In genomic region chr10:129332476-129332875, GRCh38 we compare ENCODE assay signal across 10 cellular contexts.
DNase-seq lines count a peak whose midpoint lies in the region; ATAC-seq and TF ChIP-seq lines count a peak whose summit lies in the region.
"Had no signal": no experiment of that assay in that cellular context is flagged by ENCODE, and none has a peak within 500 bp of the region (broad histone marks: within the 10 kb centered on the region; RNA-seq: fewer than 3 reads in every experiment).

No MANE protein-coding gene starts in this region.

- CTCF ChIA-PET in A673 (lab: Charles Lee), result interaction anchor here (1.2 to 1.6 kb wide), 5 partner anchors 10 to 301 kb away, joined by 3 to 8 read pairs (median 4); no protein-coding TSS in a partner anchor

- H3K4me3 ChIP-seq in A673 (ENCODE audit: low read depth, low read length, poor library complexity, severe bottlenecking) (no peak overlapping the region), GM12864 (ENCODE audit: low read depth, low read length) (no peak overlapping the region), hepatocyte (no peak overlapping the region), stomach (no peak overlapping the region)

- H3K9me2 ChIP-seq in hepatocyte (replicated peaks; ENCODE audit: insufficient read depth), result no peaks in the 10 kb centered on the region

- TF ChIP-seq POLR2A in stomach (IDR thresholded peaks at IDR 0.05), result no peak

- no peaks in the 10 kb centered on the region for H4K20me1 ChIP-seq in hepatocyte (ENCODE audit: insufficient read depth, poor library complexity, severe bottlenecking)

- no peak for ATAC-seq in HG03108 (IDR thresholded peaks at IDR 0.05; ENCODE audit: unreplicated experiment)
- ATAC-seq in GM19324 (IDR thresholded peaks at IDR 0.05; ENCODE audit: low FRiP score, unreplicated experiment), result no peak

- TF ChIP-seq CTCF in A673 (conservative IDR thresholded peaks at IDR 0.05; ENCODE audit: low read depth, low read length) (peak; percentile 96), GM12864 (IDR thresholded peaks at IDR 0.05; ENCODE audit: low read depth, low read length, missing control alignments) (peak; percentile 55), hepatocyte (IDR thresholded peaks at IDR 0.05; ENCODE audit: poor library complexity) (peak; percentile 45), stomach (IDR thresholded peaks at IDR 0.05) (peak in 1 of 7 experiments; percentile 21)

- BruUV-seq in A673 (replicated peaks; lab: Mats Ljungman, UMichigan), result no TSS peak

- POLR2A ChIA-PET in A673 (lab: Charles Lee; ENCODE audit: low non-redundant PET), result no interaction called here

- TF ChIP-seq EP300 in stomach (IDR thresholded peaks at IDR 0.05), result no peak

- H3K4me1 ChIP-seq in A673 (ENCODE audit: insufficient read depth, low read length, poor library complexity, severe bottlenecking) (peaks cover 64% of the 10 kb centered on the region), hepatocyte (ENCODE audit: insufficient read depth) (no peaks in the 10 kb centered on the region), stomach (no peaks in the 10 kb centered on the region)

- WGBS in hepatocyte (ENCODE audit: low lambda C conversion rate, missing lambda C conversion rate), result 29% methylated on average over 6 of the region's 6 CpGs
- 23 to 42% (median 24%) methylated on average over 6 of the region's 6 CpGs for WGBS in stomach, 5 donors

- H2AFZ ChIP-seq in hepatocyte, result no peak overlapping the region

- intact Hi-C loops in A673 (cut with micrococcal nuclease; ENCODE audit: unreplicated experiment), result loop anchor here (1.0 to 5.0 kb wide), 3 partner anchors 38 to 790 kb away; no protein-coding TSS in a partner anchor
- intact Hi-C loops in stomach (cut with DNase I; ENCODE audit: low total_unique reads), result no loop called here

- no peaks in the 10 kb centered on the region for H3K79me2 ChIP-seq in hepatocyte

- H3K36me3 ChIP-seq in A673 (ENCODE audit: insufficient read depth, low read length, poor library complexity, severe bottlenecking) (no peaks in the 10 kb centered on the region), hepatocyte (replicated peaks; ENCODE audit: insufficient read depth, low read depth) (no peaks in the 10 kb centered on the region), stomach (no peaks in the 10 kb centered on the region)

- H3K27ac ChIP-seq in A673 (ENCODE audit: low read depth, low read length, poor library complexity, severe bottlenecking) (peak overlapping the region; percentile 58), hepatocyte (no peak overlapping the region), stomach (no peak overlapping the region)

- no peak overlapping the region for H3K4me2 ChIP-seq in hepatocyte

- H3K9me3 ChIP-seq in A673 (ENCODE audit: low read depth, low read length, poor library complexity, severe bottlenecking), result no peaks in the 10 kb centered on the region
- H3K9me3 ChIP-seq in hepatocyte (ENCODE audit: low read depth), result no peaks in the 10 kb centered on the region
- no peaks in the 10 kb centered on the region for H3K9me3 ChIP-seq in stomach

- H3K27me3 ChIP-seq in A673 (replicated peaks; ENCODE audit: insufficient read depth, low read depth, low read length, poor library complexity) (no peaks in the 10 kb centered on the region), hepatocyte (no peaks in the 10 kb centered on the region), stomach (peaks cover 0 to 32% (median 0%) of the 10 kb centered on the region in 3 donors)

- peak; percentile 88 for DNase-seq in A673 (ENCODE audit: low spot score)
- DNase-seq in GM12864 (ENCODE audit: low read depth), result no peak
- peak; percentile 18 for DNase-seq in RKO (ENCODE audit: low spot score)
- peak; percentile 15 for DNase-seq in hepatocyte (ENCODE audit: low spot score)
- no peak for DNase-seq in NCI-H524 treated with DMSO at 0.1 percent for 48 hours (lab: John Stamatoyannopoulos, UW)
- no peak for DNase-seq in stomach
- DNase-seq: activated effector memory CD4-positive, alpha-beta T cell treated with Interleukin-2 at 50 U/mL for 16 hours; RPMI8226 had no signal

Comparison
In these comparisons a context has a peak if more than half of its experiments do, and no peak if none do; other contexts are left out.
1. DNase-seq: peak in A673 (single experiment), RKO (single experiment) and hepatocyte (single experiment); none in GM12864 (single experiment), NCI-H524 treated with DMSO at 0.1 percent for 48 hours (single experiment) and stomach (single experiment).